8 cellular contexts compared by ENCODE assay signal in genomic region chr15:88255496-88256171, GRCh38. TPM values are rescaled to one million over a fixed set of nuclear protein-coding genes. Genes with fewer than 3 reads are reported as not detected.
DNase-seq lines count a peak whose midpoint lies in the region; ATAC-seq and TF ChIP-seq lines count a peak whose summit lies in the region.

No MANE protein-coding gene starts in this region.

- CTCF ChIA-PET in GM10248 (lab: Yijun Ruan, JAX) (no interaction called here), PC-3 (lab: Charles Lee) (no interaction called here)

- peak overlapping the region; percentile 71 for H3K4me3 Mint-ChIP-seq in endodermal cell

- H3K27me3 ChIP-seq in MM.1S (replicated peaks; ENCODE audit: insufficient read depth, low read length): peaks cover 7% of the 10 kb centered on the region
- H3K27me3 ChIP-seq in endodermal cell (ENCODE audit: control insufficient read depth, insufficient read depth, low read length, poor library complexity, severe bottlenecking): peaks cover 95% of the 10 kb centered on the region
- H3K27me3 ChIP-seq in PC-3 (ENCODE audit: low read length): peaks cover 44% of the 10 kb centered on the region

- no peak overlapping the region; the same call in 1 of the 2 replicates for H3K9ac ChIP-seq in MM.1S (ENCODE audit: low read length)
- no peak overlapping the region for H3K9ac ChIP-seq in endodermal cell (ENCODE audit: extremely low read depth, low read length, poor library complexity, severe bottlenecking)
- H3K9ac ChIP-seq in PC-3 (ENCODE audit: low read length): no peak overlapping the region

- H3K36me3 ChIP-seq in MM.1S (replicated peaks; ENCODE audit: insufficient read depth, low read length) (no peaks in the 10 kb centered on the region), endodermal cell (ENCODE audit: control insufficient read depth, insufficient read depth, low read length) (no peaks in the 10 kb centered on the region), mucosa of descending colon (ENCODE audit: low read depth) (no peaks in the 10 kb centered on the region), PC-3 (ENCODE audit: low read depth, low read length) (no peaks in the 10 kb centered on the region)

- WGBS in endodermal cell (ENCODE audit: insufficient coverage in 1 of 2, insufficient read length in 1 of 2), 2 experiments: 1% methylated on average over 7 to 52 of the region's 54 CpGs

- peak overlapping the region; percentile 69 for H3K4me3 ChIP-seq in MM.1S (ENCODE audit: low read length)
- peak overlapping the region; percentile 69 for H3K4me3 ChIP-seq in endodermal cell (ENCODE audit: low read length)
- no peak overlapping the region for H3K4me3 ChIP-seq in mucosa of descending colon
- H3K4me3 ChIP-seq in PC-3 (ENCODE audit: low read length): no peak overlapping the region

- peaks cover 3% of the 10 kb centered on the region; the same call in 1 of the 2 replicates for H3F3A ChIP-seq in MM.1S (ENCODE audit: insufficient read depth, low read length)
- no peaks in the 10 kb centered on the region for H3F3A ChIP-seq in PC-3 (ENCODE audit: low read length, unreplicated experiment)

- H3K27ac ChIP-seq in MM.1S (ENCODE audit: low read length) (no peak overlapping the region), endodermal cell (ENCODE audit: low read depth, low read length) (no peak overlapping the region), PC-3 (ENCODE audit: low read length) (no peak overlapping the region)

- 0 out of 2 replicates have a peak, but pooled peaks cover 4% of the 10 kb centered on the region for H3K4me1 ChIP-seq in MM.1S (ENCODE audit: low read length)
- H3K4me1 ChIP-seq in endodermal cell (ENCODE audit: control insufficient read depth, insufficient read depth, low read length): peaks cover 3% of the 10 kb centered on the region
- peaks cover 2% of the 10 kb centered on the region for H3K4me1 ChIP-seq in mucosa of descending colon (ENCODE audit: low read depth)
- no peaks in the 10 kb centered on the region for H3K4me1 ChIP-seq in PC-3 (ENCODE audit: insufficient read depth, low read length)

- H3K9me3 ChIP-seq in MM.1S (replicated peaks; ENCODE audit: insufficient read depth, low read length): no peaks in the 10 kb centered on the region
- no peaks in the 10 kb centered on the region for H3K9me3 ChIP-seq in endodermal cell (ENCODE audit: control insufficient read depth, low read length)
- H3K9me3 ChIP-seq in mucosa of descending colon: no peaks in the 10 kb centered on the region
- H3K9me3 ChIP-seq in PC-3 (ENCODE audit: low read length): no peaks in the 10 kb centered on the region

- peak; percentile 44 for ATAC-seq in mucosa of descending colon
- ATAC-seq in PC-3: no peak
- no peak for ATAC-seq in HG02884 (IDR thresholded peaks at IDR 0.05; ENCODE audit: unreplicated experiment)

- no TSS peak for BruUV-seq in PC-3 (replicated peaks; lab: Mats Ljungman, UMichigan)

- H3K4me1 Mint-ChIP-seq in endodermal cell: peaks cover 16% of the 10 kb centered on the region

- POLR2A ChIA-PET in GM10248 (lab: Yijun Ruan, JAX) (no interaction called here), PC-3 (lab: Charles Lee; ENCODE audit: unreplicated experiment) (no interaction called here)

- H3K4me2 ChIP-seq in MM.1S (ENCODE audit: low read depth, low read length) (peak overlapping the region; percentile 99), PC-3 (ENCODE audit: low read length) (no peak overlapping the region)

- no peaks in the 10 kb centered on the region for H4K20me1 ChIP-seq in MM.1S (ENCODE audit: insufficient read depth, low read length)
- no peaks in the 10 kb centered on the region for H4K20me1 ChIP-seq in PC-3 (ENCODE audit: low read length)

- H3K79me2 ChIP-seq in MM.1S (ENCODE audit: low read length): no peaks in the 10 kb centered on the region
- H3K79me2 ChIP-seq in PC-3 (ENCODE audit: low read length): no peaks in the 10 kb centered on the region

- peaks cover 95% of the 10 kb centered on the region for H3K27me3 Mint-ChIP-seq in endodermal cell (ENCODE audit: insufficient read depth)

- H3K36me3 Mint-ChIP-seq in endodermal cell (ENCODE audit: low read depth): no peaks in the 10 kb centered on the region

- no peaks in the 10 kb centered on the region for H3K9me3 Mint-ChIP-seq in endodermal cell

- H2AFZ ChIP-seq in MM.1S (ENCODE audit: low read length): peak overlapping the region; percentile 52
- no peak overlapping the region for H2AFZ ChIP-seq in PC-3 (ENCODE audit: low read length)

- no peak overlapping the region for H3K27ac Mint-ChIP-seq in endodermal cell

- H3K9me2 ChIP-seq in MM.1S (replicated peaks; ENCODE audit: insufficient read depth, low read length) (no peaks in the 10 kb centered on the region), PC-3 (replicated peaks; ENCODE audit: low read length) (no peaks in the 10 kb centered on the region)

- intact Hi-C loops in mucosa of descending colon (cut with DNase I, micrococcal nuclease) (no loop called here), PC-3 (cut with micrococcal nuclease) (no loop called here)

- DNase-seq in Ammon's horn (ENCODE audit: low spot score) (peak; percentile 19), MM.1S (peak; percentile 50), endodermal cell (peak; percentile 83), mucosa of descending colon (no peak), GM10248 (ENCODE audit: extremely low spot score) (no peak), PC-3 (no peak), NCI-H187 treated with DMSO at 0.1 percent for 48 hours (lab: John Stamatoyannopoulos, UW) (no peak)

- TF ChIP-seq CTCF in MM.1S (IDR thresholded peaks at IDR 0.05; ENCODE audit: low read length): no peak
- TF ChIP-seq CTCF in endodermal cell (conservative IDR thresholded peaks at IDR 0.05): no peak
- TF ChIP-seq CTCF in mucosa of descending colon (IDR thresholded peaks at IDR 0.05): no peak
- no peak for TF ChIP-seq CTCF in GM10248 (IDR thresholded peaks at IDR 0.05; ENCODE audit: control extremely low read depth, extremely low read depth, low read depth, missing control alignments)
- TF ChIP-seq CTCF in PC-3 (conservative IDR thresholded peaks at IDR 0.05; ENCODE audit: low read depth, low read length): no peak

RNA-seq across cellular contexts. Expression of gene NTRK3, which starts 0.9 kb away (rescaled TPM):
- total RNA-seq in endodermal cell: under 1 TPM; 0.11 to 0.86 TPM
- polyA plus RNA-seq in endodermal cell (2013, experiment 1 of 2): 8.6 TPM
- polyA plus RNA-seq in endodermal cell (2013, experiment 2 of 2): 8.7 TPM
- total RNA-seq in mucosa of descending colon: 1 to 10 TPM in 2 of 3 donors, under 1 TPM in 1; 0.78 to 2.8 (median 2.1) TPM
- total RNA-seq in PC-3 (2014; rRNA removed): not detected in 2 replicates

Comparison
In these comparisons a context has a peak if more than half of its experiments do, and no peak if none do; other contexts are left out.
1. DNase-seq: peak in Ammon's horn (single experiment), MM.1S (single experiment) and endodermal cell (single experiment); none in mucosa of descending colon (0 of 3), GM10248 (single experiment), PC-3 (single experiment) and NCI-H187 treated with DMSO at 0.1 percent for 48 hours (single experiment).
2. H3K4me3 ChIP-seq: peak in MM.1S (single experiment) and endodermal cell (single experiment); none in mucosa of descending colon (single experiment) and PC-3 (single experiment).